8 cellular contexts compared by ENCODE assay signal in the genomic region with DNA sequence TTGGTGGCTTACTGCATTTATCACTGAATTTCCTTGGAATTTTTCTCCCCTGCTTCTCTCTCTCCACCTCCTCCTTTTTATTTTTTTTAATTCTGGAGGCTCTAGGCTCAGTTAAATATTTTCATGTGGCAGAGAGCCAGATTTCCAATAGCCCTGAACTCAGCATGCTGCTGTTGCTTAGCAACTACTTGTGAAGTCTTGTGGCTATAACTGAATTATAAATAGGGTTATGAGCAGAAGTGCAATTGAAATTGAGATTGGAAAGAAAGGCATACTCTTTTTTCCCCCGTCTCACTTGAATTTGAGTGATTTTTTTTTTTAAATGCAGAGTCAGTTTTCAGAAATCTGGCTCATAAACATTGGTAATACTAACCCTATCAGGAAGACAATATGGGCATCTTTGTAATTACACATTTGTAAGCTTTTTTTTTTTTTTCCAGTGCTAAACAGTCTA. TPM values are rescaled to one million over a fixed set of nuclear protein-coding genes. Genes with fewer than 3 reads are reported as not detected.
DNase-seq lines count a peak whose midpoint lies in the region; ATAC-seq and TF ChIP-seq lines count a peak whose summit lies in the region.

No MANE protein-coding gene starts in this region.

- no peak for TF ChIP-seq CTCF in tibial artery (IDR thresholded peaks at IDR 0.05)

- H3K4me1 Mint-ChIP-seq in activated naive CD4-positive, alpha-beta T cell treated with anti-CD3 and anti-CD28 coated beads, Interleukin-2, amount 50 U/mL, for 24 hours = peaks cover 84% of the 10 kb centered on the region

- H3K4me3 ChIP-seq in tibial artery = no peak overlapping the region

- ATAC-seq in HG03432 (IDR thresholded peaks at IDR 0.05; ENCODE audit: unreplicated experiment) = peak; percentile 75
- peak; percentile 87 for ATAC-seq in left lobe of liver
- ATAC-seq in GM19455 (IDR thresholded peaks at IDR 0.05; ENCODE audit: unreplicated experiment) = no peak

- H3K27ac ChIP-seq in caudate nucleus (ENCODE audit: low read depth, low read length) (peak overlapping the region; percentile 54), tibial artery (peak overlapping the region; percentile 19 to 49)

- no peaks in the 10 kb centered on the region for H3K27me3 ChIP-seq in tibial artery

- H3K9me3 ChIP-seq in tibial artery = peaks cover 4 to 20% (median 10%) of the 10 kb centered on the region in 3 donors

- H3K4me3 Mint-ChIP-seq in activated naive CD4-positive, alpha-beta T cell treated with anti-CD3 and anti-CD28 coated beads, Interleukin-2, amount 50 U/mL, for 24 hours = peak overlapping the region; percentile 68

- no peak for DNase-seq in activated naive CD4-positive, alpha-beta T cell (lab: John Stamatoyannopoulos, UW)
- DNase-seq in NCI-H526 (lab: John Stamatoyannopoulos, UW) (peak; percentile 87 to 92), caudate nucleus (lab: John Stamatoyannopoulos, UW) (peak in 6 of 61 donors; percentile 13 to 92 (median 35)), left lobe of liver (ENCODE audit: low spot score) (no peak), tibial artery (no peak)

- peaks cover 0 to 40% (median 11%) of the 10 kb centered on the region in 4 donors for H3K4me1 ChIP-seq in tibial artery

- peaks cover 13% of the 10 kb centered on the region for H3K36me3 Mint-ChIP-seq in activated naive CD4-positive, alpha-beta T cell treated with anti-CD3 and anti-CD28 coated beads, Interleukin-2, amount 50 U/mL, for 24 hours

- H3K27ac Mint-ChIP-seq in activated naive CD4-positive, alpha-beta T cell treated with anti-CD3 and anti-CD28 coated beads, Interleukin-2, amount 50 U/mL, for 24 hours = peak overlapping the region; percentile 91

- H3K27me3 Mint-ChIP-seq in activated naive CD4-positive, alpha-beta T cell treated with anti-CD3 and anti-CD28 coated beads, Interleukin-2, amount 50 U/mL, for 24 hours = no peaks in the 10 kb centered on the region

- H3K9me3 Mint-ChIP-seq in activated naive CD4-positive, alpha-beta T cell treated with anti-CD3 and anti-CD28 coated beads, Interleukin-2, amount 50 U/mL, for 24 hours = no peaks in the 10 kb centered on the region

- intact Hi-C loops in tibial artery (cut with DNase I; ENCODE audit: low total_unique reads) = no loop called here

- no peaks in the 10 kb centered on the region for H3K36me3 ChIP-seq in tibial artery

RNA-seq across cellular contexts. Expression of gene ATF7IP, which starts 38.3 kb away (rescaled TPM):
- 38.8 TPM for total RNA-seq in left lobe of liver

Comparison
In these comparisons a context has a peak if more than half of its experiments do, and no peak if none do; other contexts are left out.
1. DNase-seq: peak in NCI-H526 (2 of 2); none in activated naive CD4-positive, alpha-beta T cell (0 of 4), left lobe of liver (single experiment) and tibial artery (0 of 2).